In the genomic region with DNA sequence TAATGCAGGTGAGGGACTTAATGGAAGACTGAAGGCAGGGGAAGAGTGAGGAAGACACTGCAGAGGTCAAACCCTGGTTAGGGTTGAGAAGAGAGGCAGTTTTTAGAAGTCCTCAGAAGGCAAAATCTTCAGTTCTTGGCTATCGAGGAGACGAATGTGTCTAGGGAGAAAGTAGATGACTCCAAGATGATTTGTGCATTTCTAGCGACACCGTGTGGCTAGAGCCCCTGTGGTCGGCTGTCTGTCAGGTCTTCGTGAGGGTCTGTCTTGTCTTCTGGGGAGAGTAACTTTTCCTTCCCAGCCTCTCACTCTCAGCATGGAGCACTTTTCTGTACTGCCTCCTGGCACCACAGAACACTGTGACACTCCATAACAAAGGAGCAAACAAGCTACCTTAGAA, we compare ENCODE assay signal across 8 cellular contexts.
A peak's percentile ranks its signal among the peaks of the same experiment; 100 is the strongest.
DNase-seq lines count a peak whose midpoint lies in the region; ATAC-seq and TF ChIP-seq lines count a peak whose summit lies in the region.

No MANE protein-coding gene starts in this region.

- no peaks in the 10 kb centered on the region for H3K9me3 ChIP-seq in DOHH2 (ENCODE audit: control insufficient read depth, insufficient read depth, low read length)
- no peaks in the 10 kb centered on the region for H3K9me3 ChIP-seq in CD8-positive, alpha-beta T cell (ENCODE audit: low read length)

- H3K27me3 ChIP-seq in DOHH2 (ENCODE audit: control insufficient read depth, low read length) (no peaks in the 10 kb centered on the region), foreskin keratinocyte (peaks cover 3% of the 10 kb centered on the region)
- H3K27me3 ChIP-seq in CD8-positive, alpha-beta T cell (ENCODE audit: insufficient read depth, low read length): no peaks in the 10 kb centered on the region

- H3K79me2 ChIP-seq in DOHH2 (ENCODE audit: control insufficient read depth, low read length): no peaks in the 10 kb centered on the region

- POLR2A ChIA-PET in CD8-positive, alpha-beta T cell (lab: Charles Lee): interaction anchor here (1.0 kb wide), 1 partner anchor 10 kb away, joined by 4 read pairs; no protein-coding TSS in a partner anchor

- DNase-seq in H4 (ENCODE audit: low spot score) (peak; percentile 42), SHP77 treated with DMSO at 0.1 percent for 48 hours (lab: John Stamatoyannopoulos, UW) (peak; percentile 1), foreskin keratinocyte (peak; percentile 3 to 37), superior temporal gyrus (ENCODE audit: extremely low spot score) (peak; percentile 45), NCI-H2171 (lab: John Stamatoyannopoulos, UW) (no peak)
- DNase-seq in CD8-positive, alpha-beta T cell: no peak

- no peak overlapping the region for H3K4me3 ChIP-seq in DOHH2 (ENCODE audit: low read length)
- H3K4me3 ChIP-seq in CD8-positive, alpha-beta T cell (ENCODE audit: low read depth, low read length): no peak overlapping the region

- CTCF ChIA-PET in CD8-positive, alpha-beta T cell (lab: Charles Lee): interaction anchor here (0.8 kb wide), 1 partner anchor 806 kb away, joined by 3 read pairs; no protein-coding TSS in a partner anchor

- H3K27ac Mint-ChIP-seq in CD8-positive, alpha-beta T cell: no peak overlapping the region

- TF ChIP-seq CTCF in DOHH2 (IDR thresholded peaks at IDR 0.05; ENCODE audit: low read depth, low read length, poor library complexity, severe bottlenecking) (peak; percentile 59), foreskin keratinocyte (conservative IDR thresholded peaks at IDR 0.05) (peak; percentile 68)
- TF ChIP-seq CTCF in CD8-positive, alpha-beta T cell (IDR thresholded peaks at IDR 0.05): no peak

- H3K4me1 Mint-ChIP-seq in CD8-positive, alpha-beta T cell (ENCODE audit: low read depth): no peaks in the 10 kb centered on the region

- no peaks in the 10 kb centered on the region for H3K36me3 Mint-ChIP-seq in CD8-positive, alpha-beta T cell

- H3K9me2 ChIP-seq in DOHH2 (replicated peaks; ENCODE audit: control insufficient read depth, low read length): no peaks in the 10 kb centered on the region

- no peaks in the 10 kb centered on the region for H3K36me3 ChIP-seq in DOHH2 (ENCODE audit: control insufficient read depth, low read length)
- no peaks in the 10 kb centered on the region for H3K36me3 ChIP-seq in CD8-positive, alpha-beta T cell (ENCODE audit: insufficient read depth, low read length)

- no peaks in the 10 kb centered on the region for H4K20me1 ChIP-seq in DOHH2 (ENCODE audit: control insufficient read depth, insufficient read depth, low read depth, low read length)

- H3K27ac ChIP-seq in DOHH2 (ENCODE audit: low read depth, low read length) (no peak overlapping the region), foreskin keratinocyte (no peak overlapping the region)
- no peak overlapping the region for H3K27ac ChIP-seq in CD8-positive, alpha-beta T cell (ENCODE audit: low read depth, low read length)

- peaks cover 11% of the 10 kb centered on the region for H3K27me3 Mint-ChIP-seq in CD8-positive, alpha-beta T cell (ENCODE audit: low read depth)

- H3K9me3 Mint-ChIP-seq in CD8-positive, alpha-beta T cell: no peaks in the 10 kb centered on the region

- no peaks in the 10 kb centered on the region for H3F3A ChIP-seq in DOHH2 (ENCODE audit: control insufficient read depth, insufficient read depth)

- H3K4me1 ChIP-seq in DOHH2 (ENCODE audit: control insufficient read depth, low read length) (no peaks in the 10 kb centered on the region), foreskin keratinocyte (no peaks in the 10 kb centered on the region)
- no peaks in the 10 kb centered on the region for H3K4me1 ChIP-seq in CD8-positive, alpha-beta T cell (ENCODE audit: insufficient read depth, low read length)

- H3K4me2 ChIP-seq in DOHH2 (ENCODE audit: low read length): no peak overlapping the region

- intact Hi-C loops in CD8-positive, alpha-beta T cell (cut with DNase I, micrococcal nuclease): no loop called here

- ATAC-seq in foreskin keratinocyte: peak; percentile 38
- ATAC-seq in GM21447 (IDR thresholded peaks at IDR 0.05; ENCODE audit: unreplicated experiment): no peak
- ATAC-seq in CD8-positive, alpha-beta T cell: no peak

- no peak overlapping the region for H3K4me3 Mint-ChIP-seq in CD8-positive, alpha-beta T cell

Comparison
In these comparisons a context has a peak if more than half of its experiments do, and no peak if none do; other contexts are left out.
1. DNase-seq: peak in H4 (single experiment), SHP77 treated with DMSO at 0.1 percent for 48 hours (single experiment), foreskin keratinocyte (2 of 2) and superior temporal gyrus (single experiment); none in NCI-H2171 (single experiment) and CD8-positive, alpha-beta T cell (0 of 7).